7 cellular contexts compared by ENCODE assay signal in genomic region chr5:122842016-122842580, GRCh38.
"Had no signal": no experiment of that assay in that cellular context is flagged by ENCODE, and none has a peak within 500 bp of the region (broad histone marks: within the 10 kb centered on the region; RNA-seq: fewer than 3 reads in every experiment).

No MANE protein-coding gene starts in this region.

- H3K27ac Mint-ChIP-seq: GM23338 had no signal

- H3K9me3 Mint-ChIP-seq: GM23338 had no signal

- DNase-seq: H9, KG1 had no signal

- ATAC-seq: GM23338, HCT116, HepG2 had no signal

- H3K27me3 Mint-ChIP-seq: IgD-negative memory B cell had no signal

- H3K27ac ChIP-seq: HL-60 had no signal

- H3K4me2 ChIP-seq: GM23338 had no signal

- H2AFZ ChIP-seq: GM23338 had no signal

- H3K4me3 Mint-ChIP-seq: GM23338, H9 had no signal

- H3K4me3 ChIP-seq: GM23338 had no signal
